ENCODE assay signal across 8 cellular contexts in the genomic region with DNA sequence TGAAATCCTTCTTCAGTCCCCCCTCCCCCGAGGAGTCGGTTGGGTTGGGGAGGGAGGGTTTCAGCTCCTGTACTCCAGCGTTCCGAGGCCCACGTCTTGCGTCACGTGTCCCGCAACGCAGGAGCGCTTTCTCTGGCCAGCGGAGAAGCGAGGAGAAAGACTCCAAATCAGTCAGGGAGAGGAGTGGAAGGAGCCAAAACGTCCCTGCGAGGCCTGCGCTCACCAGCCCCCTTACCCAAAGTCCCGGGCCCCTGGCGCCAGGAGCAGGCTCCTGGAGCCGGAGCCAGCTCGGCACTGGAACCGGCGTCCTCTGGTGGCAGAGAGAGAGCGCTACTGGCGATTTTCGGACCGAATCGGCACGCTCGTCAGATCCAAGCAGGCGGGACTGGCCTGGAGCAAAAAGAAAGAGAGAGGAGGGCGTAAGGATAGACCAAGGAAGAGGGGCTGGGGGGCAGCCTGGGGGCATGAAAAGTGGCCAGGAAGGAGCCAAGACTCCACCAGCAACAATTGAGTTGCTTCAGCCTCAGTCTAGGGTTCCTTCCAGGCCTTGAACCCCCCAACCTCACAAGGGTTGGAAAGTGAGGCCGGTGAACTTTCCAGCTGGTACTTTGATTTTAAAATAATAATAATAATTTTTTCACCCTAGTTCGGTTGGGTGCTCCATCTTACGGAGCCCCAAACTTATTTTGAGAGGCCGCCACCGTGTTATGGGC. TPM values are rescaled to one million over a fixed set of nuclear protein-coding genes. Genes with fewer than 3 reads are reported as not detected.
DNase-seq lines count a peak whose midpoint lies in the region; TF ChIP-seq lines count a peak whose summit lies in the region.

A gene (plus strand): TSS at position 158 of the 713 bp plus-strand sequence.

- H3K9me3 Mint-ChIP-seq in CD14-positive monocyte, result peaks cover 10 to 47% (median 30%) of the 10 kb centered on the region in 7 donors

- peaks cover 21% of the 10 kb centered on the region for H3K4me1 Mint-ChIP-seq in CD14-positive monocyte

- H3K9me3 ChIP-seq in mesodermal cell (ENCODE audit: control insufficient read depth, low read length), result no peaks in the 10 kb centered on the region

- peaks cover 3% of the 10 kb centered on the region for H3K4me1 ChIP-seq in mesodermal cell (ENCODE audit: control insufficient read depth, insufficient read depth, low read length, poor library complexity, severe bottlenecking)

- DNase-seq in CD14-positive monocyte (ENCODE audit: low spot score) (no peak), HuH-7.5 (ENCODE audit: low spot score) (peak; percentile 87), epidermal melanocyte (ENCODE audit: insufficient read length, low spot score) (peak; percentile 55), ACHN (no peak), activated gamma-delta T cell (lab: John Stamatoyannopoulos, UW) (no peak)
- DNase-seq in stimulated activated naive CD4-positive, alpha-beta T cell (lab: John Stamatoyannopoulos, UW), result peak; percentile 12 to 43 (median 32)

- peaks cover 3% of the 10 kb centered on the region for H3K36me3 ChIP-seq in mesodermal cell (ENCODE audit: control insufficient read depth, insufficient read depth, low read length)

- WGBS in mesodermal cell (ENCODE audit: insufficient coverage in 2 of 2), 2 experiments, result 21 to 29% methylated on average over 22 to 32 of the region's 35 CpGs

- peaks cover 0 to 4% of the 10 kb centered on the region in 2 donors for H3K36me3 Mint-ChIP-seq in CD14-positive monocyte

- intact Hi-C loops in CD14-positive monocyte (cut with micrococcal nuclease), result loop anchor here in 1 of 2 donors (10.0 kb wide), 1 partner anchor 208 kb away; no protein-coding TSS in a partner anchor

- peak; percentile 43 for TF ChIP-seq CTCF in CD14-positive monocyte (IDR thresholded peaks at IDR 0.05)

- peaks cover 84 to 97% (median 94%) of the 10 kb centered on the region in 3 donors for H3K27me3 Mint-ChIP-seq in CD14-positive monocyte (ENCODE audit: low read depth in 3 of 3)

- H3K27ac ChIP-seq in mesodermal cell (ENCODE audit: low read depth, low read length, severe bottlenecking), result no peak within 1 kb of the TSS

- peak within 1 kb of the TSS; percentile 62 to 85 for H3K4me3 Mint-ChIP-seq in CD14-positive monocyte

- peak within 1 kb of the TSS in 1 of 7 donors; percentile 44 for H3K27ac Mint-ChIP-seq in CD14-positive monocyte

- POLR2A ChIA-PET in activated CD8-positive, alpha-beta memory T cell treated with anti-CD3 and anti-CD28 coated beads for 36 hours (lab: Charles Lee), result no interaction called here

- in situ Hi-C loops in ACHN (cut with HindIII; ENCODE audit: low pct_ligation_motif_present, low pct_unique_long_range_greater_than_20kb, low sequenced_read_pairs), result no loop called here

- peak within 1 kb of the TSS; percentile 61 for H3K4me3 ChIP-seq in mesodermal cell (ENCODE audit: extremely low read depth, insufficient read depth, low read length, poor library complexity, severe bottlenecking)

- CTCF ChIA-PET in activated CD8-positive, alpha-beta memory T cell treated with anti-CD3 and anti-CD28 coated beads for 36 hours (lab: Charles Lee), result interaction anchor here (1.1 kb wide), 1 partner anchor 34 kb away, joined by 3 read pairs; no protein-coding TSS in a partner anchor

RNA-seq across cellular contexts. Expression of the gene that starts here (rescaled TPM):
- 100 to 1,000 TPM; 109 to 124 TPM for polyA plus RNA-seq in CD14-positive monocyte
- 100 to 1,000 TPM; 723 to 764 TPM for total RNA-seq in activated CD8-positive, alpha-beta memory T cell treated with anti-CD3 and anti-CD28 coated beads for 36 hours
- polyA plus RNA-seq in mesodermal cell (2013, experiment 1 of 2), result 1,889 TPM
- 1,868 TPM for polyA plus RNA-seq in mesodermal cell (2013, experiment 2 of 2)

Comparison
In these comparisons a context has a peak if more than half of its experiments do, and no peak if none do; other contexts are left out.
1. DNase-seq: peak in HuH-7.5 (single experiment), epidermal melanocyte (single experiment) and stimulated activated naive CD4-positive, alpha-beta T cell (6 of 6); none in CD14-positive monocyte (single experiment), ACHN (single experiment) and activated gamma-delta T cell (single experiment).